ENCODE assay signal across 8 cellular contexts in the genomic region with DNA sequence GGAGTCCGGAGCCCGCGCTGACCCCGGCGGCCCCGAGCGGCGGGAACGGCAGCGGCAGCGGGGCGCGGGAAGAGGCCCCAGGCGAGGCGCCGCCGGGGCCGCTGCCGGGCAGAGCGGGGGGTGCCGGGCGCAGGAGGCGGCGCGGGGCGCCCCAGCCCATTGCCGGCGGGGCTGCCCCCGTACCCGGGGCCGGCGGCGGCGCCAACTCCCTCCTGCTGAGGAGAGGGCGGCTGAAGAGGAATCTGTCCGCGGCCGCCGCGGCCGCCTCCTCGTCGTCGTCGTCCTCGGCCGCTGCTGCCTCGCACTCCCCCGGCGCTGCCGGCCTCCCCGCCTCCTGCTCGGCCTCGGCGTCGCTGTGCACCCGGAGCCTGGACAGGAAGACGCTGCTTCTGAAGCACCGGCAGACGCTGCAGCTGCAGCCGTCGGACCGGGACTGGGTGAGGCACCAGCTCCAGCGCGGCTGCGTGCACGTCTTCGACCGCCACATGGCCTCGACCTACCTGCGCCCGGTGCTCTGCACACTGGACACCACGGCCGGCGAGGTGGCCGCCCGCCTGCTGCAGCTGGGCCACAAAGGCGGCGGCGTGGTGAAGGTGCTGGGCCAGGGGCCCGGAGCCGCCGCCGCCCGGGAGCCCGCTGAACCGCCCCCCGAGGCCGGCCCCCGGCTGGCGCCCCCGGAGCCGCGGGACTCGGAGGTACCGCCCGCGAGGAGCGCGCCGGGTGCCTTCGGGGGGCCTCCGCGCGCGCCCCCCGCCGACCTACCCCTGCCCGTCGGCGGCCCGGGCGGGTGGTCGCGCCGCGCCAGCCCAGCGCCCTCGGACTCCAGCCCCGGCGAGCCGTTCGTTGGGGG. TPM values are rescaled to one million over a fixed set of nuclear protein-coding genes. Genes with fewer than 3 reads are reported as not detected.
DNase-seq lines count a peak whose midpoint lies in the region; ATAC-seq and TF ChIP-seq lines count a peak whose summit lies in the region.

No MANE protein-coding gene starts in this region.

- TF ChIP-seq EP300 in esophagus muscularis mucosa (IDR thresholded peaks at IDR 0.05) (no peak), stomach (IDR thresholded peaks at IDR 0.05) (no peak)

- H3K4me3 ChIP-seq in ACC112 (ENCODE audit: low read depth, low read length): peak overlapping the region; percentile 84
- H3K4me3 ChIP-seq in esophagus muscularis mucosa: peak overlapping the region; percentile 73 to 88 (median 84)
- H3K4me3 ChIP-seq in stomach: peak overlapping the region; percentile 65 to 80 (median 74)

- H3K4me3 Mint-ChIP-seq in activated T-cell treated with anti-CD3 and anti-CD28 coated beads, Interleukin-2, amount 50 U/mL, for 24 hours: peak overlapping the region; percentile 71
- H3K4me3 Mint-ChIP-seq in naive B cell: peak overlapping the region; percentile 79 to 92 (median 84)

- peaks cover 3% of the 10 kb centered on the region for H3K79me2 ChIP-seq in ACC112 (ENCODE audit: control insufficient read depth, insufficient read depth, low read length, unreplicated experiment)

- no peaks in the 10 kb centered on the region for H3K36me3 Mint-ChIP-seq in activated T-cell treated with anti-CD3 and anti-CD28 coated beads, Interleukin-2, amount 50 U/mL, for 24 hours (ENCODE audit: low read depth)
- no peaks in the 10 kb centered on the region for H3K36me3 Mint-ChIP-seq in naive B cell

- no peak overlapping the region; the same call in 1 of the 2 replicates for H3K27ac ChIP-seq in ACC112 (ENCODE audit: low read depth, low read length)
- H3K27ac ChIP-seq in esophagus muscularis mucosa (replicated peaks in 1 of 4): peak overlapping the region; percentile 94 to 98 (median 96)
- peak overlapping the region; percentile 91 to 98 (median 97) for H3K27ac ChIP-seq in stomach

- H3K27me3 Mint-ChIP-seq in activated T-cell treated with anti-CD3 and anti-CD28 coated beads, Interleukin-2, amount 50 U/mL, for 24 hours: peaks cover 5% of the 10 kb centered on the region
- no peaks in the 10 kb centered on the region for H3K27me3 Mint-ChIP-seq in naive B cell

- ATAC-seq in GM18517 (IDR thresholded peaks at IDR 0.05; ENCODE audit: unreplicated experiment) (peak; percentile 36), HG03025 (IDR thresholded peaks at IDR 0.05; ENCODE audit: low FRiP score, unreplicated experiment) (peak; percentile 29), naive B cell (ENCODE audit: low read depth in 2 of 2) (peak; percentile 44 to 54)

- H3K36me3 ChIP-seq in ACC112 (ENCODE audit: insufficient read depth, low read length) (no peaks in the 10 kb centered on the region), esophagus muscularis mucosa (no peaks in the 10 kb centered on the region), stomach (no peaks in the 10 kb centered on the region)

- TF ChIP-seq POLR2A in esophagus muscularis mucosa (IDR thresholded peaks at IDR 0.05; ENCODE audit: low read depth): no peak
- TF ChIP-seq POLR2A in stomach (IDR thresholded peaks at IDR 0.05): no peak

- no peaks in the 10 kb centered on the region for H3K9me3 ChIP-seq in esophagus muscularis mucosa
- no peaks in the 10 kb centered on the region for H3K9me3 ChIP-seq in stomach

- no peak overlapping the region for H3K27ac Mint-ChIP-seq in activated T-cell treated with anti-CD3 and anti-CD28 coated beads, Interleukin-2, amount 50 U/mL, for 24 hours
- H3K27ac Mint-ChIP-seq in naive B cell: peak overlapping the region in 4 of 6 donors; percentile 49 to 93 (median 82)

- H3K4me1 Mint-ChIP-seq in activated T-cell treated with anti-CD3 and anti-CD28 coated beads, Interleukin-2, amount 50 U/mL, for 24 hours (ENCODE audit: low read depth): peaks cover 47% of the 10 kb centered on the region
- H3K4me1 Mint-ChIP-seq in naive B cell: peaks cover 25 to 36% (median 27%) of the 10 kb centered on the region in 3 donors

- TF ChIP-seq CTCF in esophagus muscularis mucosa (IDR thresholded peaks at IDR 0.05) (no peak), stomach (IDR thresholded peaks at IDR 0.05) (no peak)

- H3K4me1 ChIP-seq in ACC112 (ENCODE audit: control insufficient read depth, insufficient read depth, low read length, unreplicated experiment) (peaks cover 21% of the 10 kb centered on the region), esophagus muscularis mucosa (peaks cover 7 to 48% (median 45%) of the 10 kb centered on the region in 4 donors), stomach (peaks cover 0 to 48% (median 25%) of the 10 kb centered on the region in 4 donors)

- H2AFZ ChIP-seq in ACC112 (ENCODE audit: low read length, unreplicated experiment): peak overlapping the region; percentile 48

- WGBS in esophagus muscularis mucosa: no CpG with 5 or more reads among the region's 123 CpGs
- WGBS in stomach, 5 donors: 0 to 1% (median 0%) methylated on average over 19 to 114 of the region's 123 CpGs

- intact Hi-C loops in esophagus muscularis mucosa (cut with DNase I): loop anchor here (2.0 to 10.0 kb wide), 5 partner anchors 66 to 267 kb away; partner anchors contain the start of gene ZCCHC2
- intact Hi-C loops in stomach (cut with DNase I; ENCODE audit: low total_unique reads): no loop called here

- no peaks in the 10 kb centered on the region for H3K27me3 ChIP-seq in ACC112 (ENCODE audit: insufficient read depth, low read length)
- no peaks in the 10 kb centered on the region for H3K27me3 ChIP-seq in esophagus muscularis mucosa
- no peaks in the 10 kb centered on the region for H3K27me3 ChIP-seq in stomach

- H3K9me3 Mint-ChIP-seq in activated T-cell treated with anti-CD3 and anti-CD28 coated beads, Interleukin-2, amount 50 U/mL, for 24 hours: no peaks in the 10 kb centered on the region
- no peaks in the 10 kb centered on the region for H3K9me3 Mint-ChIP-seq in naive B cell

- peak; percentile 46 for DNase-seq in NCI-H774 (lab: John Stamatoyannopoulos, UW)
- peak; percentile 72 for DNase-seq in activated T-cell treated with anti-CD3 and anti-CD28 coated beads, Interleukin-2, amount 50 U/mL, for 24 hours
- no peak for DNase-seq in esophagus muscularis mucosa (ENCODE audit: extremely low spot score)
- DNase-seq in naive B cell: peak; percentile 75
- peak; percentile 67 for DNase-seq in stomach

RNA-seq across cellular contexts. Expression of gene PHLPP1, which starts 0.7 kb away (rescaled TPM):
- 10 to 100 TPM; 11.6 to 23.0 (median 17.3) TPM for total RNA-seq in esophagus muscularis mucosa
- polyA plus RNA-seq in naive B cell (ENCODE audit: low read depth in 6 of 6): 1 to 10 TPM in 2 of 6 donors, under 1 TPM in 4; 0.16 to 1.6 (median 0.59) TPM
- 10 to 100 TPM in 4 of 5 donors, 1 to 10 TPM in 1; 5.4 to 77.0 (median 19.3) TPM for total RNA-seq in stomach
- polyA plus RNA-seq in stomach: 10 to 100 TPM in 1 of 3 donors, 1 to 10 TPM in 2; 2.1 to 11.0 (median 2.6) TPM
